25 cellular contexts compared by ENCODE assay signal in genomic region chr3:187873843-187874242, GRCh38.
"Had no signal": no experiment of that assay in that cellular context is flagged by ENCODE, and none has a peak within 500 bp of the region (broad histone marks: within the 10 kb centered on the region; RNA-seq: fewer than 3 reads in every experiment).

No MANE protein-coding gene starts in this region.

- H3K4me2 ChIP-seq: neural progenitor cell had no signal

- H3K27me3 ChIP-seq: neural progenitor cell, ovary, right lobe of liver, sigmoid colon, stomach, thyroid gland, tibial nerve, upper lobe of left lung, vagina had no signal

- FAIRE-seq: small intestine, urothelium cell line had no signal

- DNase-seq: occipital lobe; ovary; posterior cingulate gyrus; psoas muscle; right cardiac atrium; right lobe of liver; sigmoid colon; small intestine; stimulated activated CD4-positive, alpha-beta T cell treated with anti-CD3 and anti-CD28 coated beads, Interleukin-15, amount 100 ng/mL, for 24 hours; stimulated activated CD4-positive, alpha-beta T cell treated with anti-CD3 and anti-CD28 coated beads, Interleukin-2, amount 100 ng/mL, for 24 hours; stimulated activated CD4-positive, alpha-beta T cell treated with anti-CD3 and anti-CD28 coated beads, Interleukin-2, amount 100 ng/mL, for 48 hours; stimulated activated CD4-positive, alpha-beta T cell treated with anti-CD3 and anti-CD28 coated beads, Interleukin-4, amount 100 ng/mL, for 24 hours; stimulated activated naive B cell treated with anti-CD40 and anti-IgM and Interleukin-4, amounts not matched to agents 10 μg/mL and 1 μg/mL and 100 μg/mL, for 72 hours; stimulated activated naive CD4-positive, alpha-beta T cell treated with Interleukin-2 at 50 U/mL for 16 hours; stomach; thyroid gland; trophoblast cell; upper lobe of left lung had no signal

- H3K79me2 ChIP-seq: parathyroid adenoma had no signal

- H2AFZ ChIP-seq: neural progenitor cell, parathyroid adenoma had no signal

- H3K27ac ChIP-seq: neural progenitor cell, ovary, parathyroid adenoma, psoas muscle, right lobe of liver, sigmoid colon, stomach, thoracic aorta, thyroid gland, tibial nerve, upper lobe of left lung, vagina had no signal

- H3K9me3 ChIP-seq: ovary, psoas muscle, right lobe of liver, sigmoid colon, stomach, thoracic aorta, thyroid gland, tibial nerve, upper lobe of left lung, vagina had no signal

- H3K4me1 ChIP-seq: neural progenitor cell, parathyroid adenoma, psoas muscle, sigmoid colon, thyroid gland, tibial nerve, upper lobe of left lung, vagina had no signal

- ATAC-seq: psoas muscle; right cardiac atrium; right lobe of liver; stimulated activated effector memory CD8-positive, alpha-beta T cell treated with anti-CD3 and anti-CD28 coated beads, Interleukin-12 subunit alpha, Interleukin-12 subunit beta, amount 100 ng/mL, for 72 hours; stimulated activated naive B cell treated with anti-CD40 and anti-IgM and Interleukin-4, amounts not matched to agents 10 μg/mL and 1 μg/mL and 100 μg/mL, for 72 hours had no signal

- H3K36me3 ChIP-seq: neural progenitor cell, ovary, right lobe of liver, sigmoid colon, stomach, thoracic aorta, thyroid gland, tibial nerve, upper lobe of left lung, vagina had no signal

- H3K4me3 ChIP-seq: neural progenitor cell, ovary, psoas muscle, right lobe of liver, sigmoid colon, stomach, thoracic aorta, thyroid gland, tibial nerve, upper lobe of left lung, vagina had no signal

- H3K9ac ChIP-seq: neural progenitor cell, parathyroid adenoma had no signal
